Comparison of ENCODE assay signal across 8 cellular contexts in the genomic region with DNA sequence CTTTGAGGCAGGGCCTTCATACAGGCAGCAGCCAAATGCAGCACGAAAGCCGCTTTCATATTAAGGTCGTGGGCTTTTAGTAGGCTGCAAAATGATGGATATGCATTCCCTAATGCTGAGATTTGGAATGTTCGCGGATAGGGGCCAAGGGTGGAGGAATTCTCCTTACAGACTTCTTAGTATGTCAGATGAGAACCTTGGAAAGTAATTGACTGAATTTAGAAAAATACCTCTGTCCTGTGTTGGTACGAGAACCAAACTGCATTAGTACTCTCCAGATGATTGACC. TPM values are rescaled to one million over a fixed set of nuclear protein-coding genes. Genes with fewer than 3 reads are reported as not detected.
A peak's percentile ranks its signal among the peaks of the same experiment; 100 is the strongest.
DNase-seq lines count a peak whose midpoint lies in the region; ATAC-seq, FAIRE-seq and TF ChIP-seq lines count a peak whose summit lies in the region.

No MANE protein-coding gene starts in this region.

- H3K27me3 ChIP-seq in HUES6 (ENCODE audit: control insufficient read depth, insufficient read depth, low read length): no peaks in the 10 kb centered on the region
- no peaks in the 10 kb centered on the region for H3K27me3 ChIP-seq in bronchial epithelial cell (ENCODE audit: control insufficient read depth, insufficient read depth, low read length)
- H3K27me3 ChIP-seq in mononuclear cell (ENCODE audit: insufficient read depth, low read length): no peaks in the 10 kb centered on the region

- 0 out of 2 replicates have a peak, but pooled peaks cover 7% of the 10 kb centered on the region for H3K36me3 ChIP-seq in HUES6 (ENCODE audit: control insufficient read depth, insufficient read depth, low read length)
- H3K36me3 ChIP-seq in bronchial epithelial cell (ENCODE audit: control insufficient read depth, insufficient read depth, low read length): no peaks in the 10 kb centered on the region

- peak overlapping the region; percentile 92 for H3K9ac ChIP-seq in HUES6 (ENCODE audit: low read length)

- no peak for TF ChIP-seq RAD21 in A549 (conservative IDR thresholded peaks at IDR 0.05 in 1 of 2, IDR thresholded peaks at IDR 0.05 in 1 of 2)

- POLR2A ChIA-PET in A549 (lab: Yijun Ruan, JAX): interaction anchor here (0.6 kb wide), 1 partner anchor 222 kb away, joined by 4 read pairs; no protein-coding TSS in a partner anchor

- TF ChIP-seq CTCF in A549 (IDR thresholded peaks at IDR 0.05) (no peak), bronchial epithelial cell (IDR thresholded peaks at IDR 0.05; ENCODE audit: insufficient read depth, low read length, severe bottlenecking) (no peak)

- TF ChIP-seq POLR2A in A549 (IDR thresholded peaks at IDR 0.05; ENCODE audit: low read length): no peak

- peak overlapping the region; percentile 98 for H3K4me2 ChIP-seq in A549

- H3K27ac ChIP-seq in A549 (peak overlapping the region; percentile 99 to 100), HUES6 (ENCODE audit: low read depth, low read length) (peak overlapping the region; percentile 60; the same call in 1 of the 2 replicates)

- no peak for ATAC-seq in A549

- FAIRE-seq in A549 (lab: Jason Lieb, UNC) (no peak), bronchial epithelial cell (lab: Jason Lieb, UNC) (no peak)

- WGBS in A549 (ENCODE audit: missing lambda C conversion rate): 11% methylated on average over 6 of the region's 6 CpGs

- DNase-seq in A549 (ENCODE audit: low read depth in 1 of 2, low spot score in 1 of 2) (no peak), bronchial epithelial cell (ENCODE audit: low read depth) (no peak), COR-L47 (lab: John Stamatoyannopoulos, UW) (no peak), NCI-H82 (lab: John Stamatoyannopoulos, UW) (no peak), NCI-H2196 treated with DMSO at 0.1 percent for 48 hours (lab: John Stamatoyannopoulos, UW; ENCODE audit: unreplicated experiment) (no peak), NAMALWA (ENCODE audit: low spot score) (no peak)

- TF ChIP-seq EP300 in A549 (IDR thresholded peaks at IDR 0.05): no peak

- H3K9me3 ChIP-seq in A549 (no peaks in the 10 kb centered on the region), HUES6 (ENCODE audit: control insufficient read depth, insufficient read depth, low read depth, low read length) (no peaks in the 10 kb centered on the region), mononuclear cell (ENCODE audit: low read depth, low read length) (no peaks in the 10 kb centered on the region)

- CTCF ChIA-PET in A549 (lab: Yijun Ruan, JAX): interaction anchor here (0.5 to 1.7 kb wide), 3 partner anchors 12 to 792 kb away, joined by 3 to 4 read pairs (median 3); no protein-coding TSS in a partner anchor

- peaks cover 17% of the 10 kb centered on the region; the same call in 2 of the 3 replicates for H3K4me1 ChIP-seq in A549
- peaks cover 32% of the 10 kb centered on the region for H3K4me1 ChIP-seq in HUES6 (ENCODE audit: control insufficient read depth, insufficient read depth, low read length)
- H3K4me1 ChIP-seq in mononuclear cell (ENCODE audit: insufficient read depth, low read length): peaks cover 44% of the 10 kb centered on the region

- peak overlapping the region; percentile 98 for H3K4me3 ChIP-seq in A549
- H3K4me3 ChIP-seq in HUES6 (ENCODE audit: low read depth, low read length): peak overlapping the region; percentile 91
- peak overlapping the region; percentile 80 for H3K4me3 ChIP-seq in bronchial epithelial cell (ENCODE audit: low read depth, low read length)
- peak overlapping the region; percentile 64 for H3K4me3 ChIP-seq in mononuclear cell (ENCODE audit: low read length)

TF ChIP-seq in A549, 52 proteins besides CTCF, POLR2A, EP300 and RAD21:
- TF ChIP-seq, protein P1, sequence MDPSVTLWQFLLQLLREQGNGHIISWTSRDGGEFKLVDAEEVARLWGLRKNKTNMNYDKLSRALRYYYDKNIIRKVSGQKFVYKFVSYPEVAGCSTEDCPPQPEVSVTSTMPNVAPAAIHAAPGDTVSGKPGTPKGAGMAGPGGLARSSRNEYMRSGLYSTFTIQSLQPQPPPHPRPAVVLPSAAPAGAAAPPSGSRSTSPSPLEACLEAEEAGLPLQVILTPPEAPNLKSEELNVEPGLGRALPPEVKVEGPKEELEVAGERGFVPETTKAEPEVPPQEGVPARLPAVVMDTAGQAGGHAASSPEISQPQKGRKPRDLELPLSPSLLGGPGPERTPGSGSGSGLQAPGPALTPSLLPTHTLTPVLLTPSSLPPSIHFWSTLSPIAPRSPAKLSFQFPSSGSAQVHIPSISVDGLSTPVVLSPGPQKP (IDR thresholded peaks at IDR 0.05; ENCODE audit: low read depth, low read length): no peak
- no peak for TF ChIP-seq ZNF302 (CRISPR knock-in tag; IDR thresholded peaks at IDR 0.05)

RNA-seq across cellular contexts. Expression of a gene that starts 1.1 kb away (rescaled TPM):
- polyA plus RNA-seq in A549 (2011; rRNA removed) (40.0 and 45.0 TPM in 2 replicates), A549 (2017; fragmentation: RNase III; extraction: RNeasy Plus Mini Kit Qiagen cat#74134 plus additional on column Dnase treatment) (13.8 to 14.5 TPM (median 13.9 TPM) in 3 replicates)
- 15.0 and 18.4 TPM in 2 replicates for polyA plus RNA-seq in A549 (2012; cell fraction: cytosol; rRNA removed)
- polyA plus RNA-seq in A549 (2012; cell fraction: nucleus; rRNA removed): 13.7 and 15.0 TPM in 2 replicates
- polyA minus RNA-seq in A549 (2011; rRNA and poly(A)+ RNA removed): 53.6 and 63.0 TPM in 2 replicates
- total RNA-seq in bronchial epithelial cell (9.2 and 10.0 TPM in 2 replicates), mononuclear cell (40.0 TPM)
